ENCODE assay signal across 32 cellular contexts in genomic region chr9:123411636-123412035, GRCh38. TPM values are rescaled to one million over a fixed set of nuclear protein-coding genes. Genes with fewer than 3 reads are reported as not detected.
"Had no signal": no experiment of that assay in that cellular context is flagged by ENCODE, and none has a peak within 500 bp of the region (broad histone marks: within the 10 kb centered on the region; RNA-seq: fewer than 3 reads in every experiment).

No MANE protein-coding gene starts in this region.

- H3K4me3 ChIP-seq: ascending aorta, breast epithelium, cardiac muscle cell, coronary artery, dorsolateral prefrontal cortex, esophagus muscularis mucosa, gastrocnemius medialis had no signal

- H3K27me3 Mint-ChIP-seq: activated CD4-positive, alpha-beta memory T cell treated with anti-CD3 and anti-CD28 coated beads for 36 hours; activated CD4-positive, alpha-beta T cell treated with anti-CD3 and anti-CD28 coated beads for 36 hours; activated CD4-positive, alpha-beta T cell treated with anti-CD3 and anti-CD28 coated beads, Interleukin-2, amount 10 ng/mL, durations not matched to agents 24 days and 14 days; activated CD8-positive, alpha-beta memory T cell treated with anti-CD3 and anti-CD28 coated beads, Interleukin-2, amount 10 ng/mL, durations not matched to agents 7 days and 5 days; activated naive CD4-positive, alpha-beta T cell treated with anti-CD3 and anti-CD28 coated beads, Interleukin-2, amount 50 U/mL, for 24 hours; activated naive CD8-positive, alpha-beta T cell treated with anti-CD3 and anti-CD28 coated beads for 36 hours; central memory CD8-positive, alpha-beta T cell; dendritic cell treated with granulocyte-macrophage colony-stimulating factor and Interleukin-4, amounts not matched to agents 40 ng/mL and 50 ng/mL, for 4 days; effector memory CD8-positive, alpha-beta T cell had no signal

- ATAC-seq: activated CD4-positive, alpha-beta T cell treated with anti-CD3 and anti-CD28 coated beads for 36 hours; activated CD8-positive, alpha-beta memory T cell treated with anti-CD3 and anti-CD28 coated beads, Interleukin-2, amount 10 ng/mL, durations not matched to agents 7 days and 5 days; activated CD8-positive, alpha-beta T cell treated with anti-CD3 and anti-CD28 coated beads, Interleukin-2, amount 10 ng/mL, durations not matched to agents 7 days and 5 days; effector memory CD8-positive, alpha-beta T cell; foreskin keratinocyte; gastrocnemius medialis had no signal

- H3K36me3 ChIP-seq: ascending aorta, breast epithelium, cardiac muscle cell, gastrocnemius medialis had no signal

- H3K4me3 Mint-ChIP-seq: activated CD4-positive, alpha-beta memory T cell treated with anti-CD3 and anti-CD28 coated beads for 36 hours; activated CD4-positive, alpha-beta T cell treated with anti-CD3 and anti-CD28 coated beads for 36 hours; activated CD4-positive, alpha-beta T cell treated with anti-CD3 and anti-CD28 coated beads, Interleukin-2, amount 10 ng/mL, durations not matched to agents 24 days and 14 days; activated CD8-positive, alpha-beta memory T cell treated with anti-CD3 and anti-CD28 coated beads, Interleukin-2, amount 10 ng/mL, durations not matched to agents 7 days and 5 days; activated CD8-positive, alpha-beta T cell treated with anti-CD3 and anti-CD28 coated beads, Interleukin-2, amount 10 ng/mL, durations not matched to agents 7 days and 5 days; activated naive CD4-positive, alpha-beta T cell treated with anti-CD3 and anti-CD28 coated beads for 36 hours; activated naive CD4-positive, alpha-beta T cell treated with anti-CD3 and anti-CD28 coated beads, Interleukin-2, amount 50 U/mL, for 24 hours; activated naive CD8-positive, alpha-beta T cell treated with anti-CD3 and anti-CD28 coated beads for 36 hours; activated T-helper 1 cell treated with anti-CD3 and anti-CD28 coated beads, Interleukin-12 subunit alpha, Interleukin-12 subunit beta, Interleukin-2, Interleukin-4 antibody, amounts not matched to agents 30 ng/mL and 10 ng/mL and 1 ng/mL, durations not matched to agents 14 hours and 24 hours and 36 hours; brain; central memory CD8-positive, alpha-beta T cell; dendritic cell treated with granulocyte-macrophage colony-stimulating factor and Interleukin-4, amounts not matched to agents 40 ng/mL and 50 ng/mL, for 4 days; effector memory CD8-positive, alpha-beta T cell had no signal

- H3K27ac ChIP-seq: ascending aorta, breast epithelium, cardiac muscle cell, coronary artery, dorsolateral prefrontal cortex, esophagus muscularis mucosa, foreskin keratinocyte, gastrocnemius medialis had no signal

- DNase-seq: activated CD4-positive, alpha-beta memory T cell treated with anti-CD3 and anti-CD28 coated beads for 36 hours; activated CD4-positive, alpha-beta T cell treated with anti-CD3 and anti-CD28 coated beads for 36 hours; activated CD4-positive, alpha-beta T cell treated with anti-CD3 and anti-CD28 coated beads, Interleukin-2, amount 10 ng/mL, durations not matched to agents 24 days and 14 days; activated CD4-positive, CD25-positive, alpha-beta regulatory T cell; activated CD4-positive, CD25-positive, alpha-beta regulatory T cell treated with anti-CD3 and anti-CD28 coated beads, Interleukin-2, amount 50 U/mL, for 72 hours; activated CD8-positive, alpha-beta memory T cell treated with anti-CD3 and anti-CD28 coated beads, Interleukin-2, amount 10 ng/mL, durations not matched to agents 7 days and 5 days; activated CD8-positive, alpha-beta memory T cell treated with anti-CD3 and anti-CD28 coated beads, Interleukin-2, amount 50 U/mL, for 4 hours; activated CD8-positive, alpha-beta T cell treated with anti-CD3 and anti-CD28 coated beads, Interleukin-2, amount 10 ng/mL, durations not matched to agents 7 days and 5 days; activated effector memory CD4-positive, alpha-beta T cell treated with anti-CD3 and anti-CD28 coated beads, Interleukin-2, amount 50 U/mL, for 16 hours; activated naive CD4-positive, alpha-beta T cell treated with anti-CD3 and anti-CD28 coated beads for 36 hours; activated naive CD8-positive, alpha-beta T cell treated with anti-CD3 and anti-CD28 coated beads for 36 hours; activated T-cell treated with anti-CD3 and anti-CD28 coated beads, Interleukin-2, amount 50 U/mL, for 1 hour; activated T-cell treated with anti-CD3 and anti-CD28 coated beads, Interleukin-2, amount 50 U/mL, for 48 hours; effector CD4-positive, alpha-beta T cell; effector memory CD8-positive, alpha-beta T cell; foreskin keratinocyte; gastrocnemius medialis; T-helper 2 cell had no signal

- H3K9me3 ChIP-seq: ascending aorta, breast epithelium, esophagus muscularis mucosa, gastrocnemius medialis had no signal

- H3K4me1 ChIP-seq: ascending aorta, breast epithelium, foreskin keratinocyte, gastrocnemius medialis had no signal

- H3K27me3 ChIP-seq: ascending aorta, breast epithelium, cardiac muscle cell, dorsolateral prefrontal cortex, esophagus muscularis mucosa, foreskin keratinocyte, gastrocnemius medialis had no signal

- H3K9me3 Mint-ChIP-seq: activated CD4-positive, alpha-beta memory T cell treated with anti-CD3 and anti-CD28 coated beads for 36 hours; activated CD4-positive, alpha-beta T cell treated with anti-CD3 and anti-CD28 coated beads, Interleukin-2, amount 10 ng/mL, durations not matched to agents 24 days and 14 days; activated naive CD4-positive, alpha-beta T cell treated with anti-CD3 and anti-CD28 coated beads for 36 hours; activated naive CD4-positive, alpha-beta T cell treated with anti-CD3 and anti-CD28 coated beads, Interleukin-2, amount 50 U/mL, for 24 hours; activated naive CD8-positive, alpha-beta T cell treated with anti-CD3 and anti-CD28 coated beads for 36 hours; activated T-helper 1 cell treated with anti-CD3 and anti-CD28 coated beads, Interleukin-12 subunit alpha, Interleukin-12 subunit beta, Interleukin-2, Interleukin-4 antibody, amounts not matched to agents 30 ng/mL and 10 ng/mL and 1 ng/mL, durations not matched to agents 14 hours and 24 hours and 36 hours; activated T-helper 2 cell treated with anti-CD3 and anti-CD28 coated beads, Interferon-gamma antibody, Interleukin-2, Interleukin-4, amounts not matched to agents 10 μg/mL and 5 μg/mL and 100 μg/mL, durations not matched to agents 14 hours and 24 hours and 36 hours; brain; central memory CD8-positive, alpha-beta T cell; dendritic cell treated with granulocyte-macrophage colony-stimulating factor and Interleukin-4, amounts not matched to agents 40 ng/mL and 50 ng/mL, for 4 days; effector memory CD8-positive, alpha-beta T cell had no signal

- H3K4me1 Mint-ChIP-seq: activated CD4-positive, alpha-beta T cell treated with anti-CD3 and anti-CD28 coated beads for 36 hours; activated CD4-positive, alpha-beta T cell treated with anti-CD3 and anti-CD28 coated beads, Interleukin-2, amount 10 ng/mL, durations not matched to agents 24 days and 14 days; activated CD8-positive, alpha-beta memory T cell treated with anti-CD3 and anti-CD28 coated beads, Interleukin-2, amount 10 ng/mL, durations not matched to agents 7 days and 5 days; activated naive CD8-positive, alpha-beta T cell treated with anti-CD3 and anti-CD28 coated beads for 36 hours had no signal

- H3K27ac Mint-ChIP-seq: activated CD4-positive, alpha-beta memory T cell treated with anti-CD3 and anti-CD28 coated beads for 36 hours; activated CD4-positive, alpha-beta T cell treated with anti-CD3 and anti-CD28 coated beads for 36 hours; activated CD4-positive, alpha-beta T cell treated with anti-CD3 and anti-CD28 coated beads, Interleukin-2, amount 10 ng/mL, durations not matched to agents 24 days and 14 days; activated CD8-positive, alpha-beta memory T cell treated with anti-CD3 and anti-CD28 coated beads, Interleukin-2, amount 10 ng/mL, durations not matched to agents 7 days and 5 days; activated CD8-positive, alpha-beta T cell treated with anti-CD3 and anti-CD28 coated beads, Interleukin-2, amount 10 ng/mL, durations not matched to agents 7 days and 5 days; activated naive CD4-positive, alpha-beta T cell treated with anti-CD3 and anti-CD28 coated beads for 36 hours; activated naive CD4-positive, alpha-beta T cell treated with anti-CD3 and anti-CD28 coated beads, Interleukin-2, amount 50 U/mL, for 24 hours; activated naive CD8-positive, alpha-beta T cell treated with anti-CD3 and anti-CD28 coated beads for 36 hours; activated T-helper 1 cell treated with anti-CD3 and anti-CD28 coated beads, Interleukin-12 subunit alpha, Interleukin-12 subunit beta, Interleukin-2, Interleukin-4 antibody, amounts not matched to agents 30 ng/mL and 10 ng/mL and 1 ng/mL, durations not matched to agents 14 hours and 24 hours and 36 hours; activated T-helper 2 cell treated with anti-CD3 and anti-CD28 coated beads, Interferon-gamma antibody, Interleukin-2, Interleukin-4, amounts not matched to agents 10 μg/mL and 5 μg/mL and 100 μg/mL, durations not matched to agents 14 hours and 24 hours and 36 hours; brain; dendritic cell treated with granulocyte-macrophage colony-stimulating factor and Interleukin-4, amounts not matched to agents 40 ng/mL and 50 ng/mL, for 4 days had no signal

- H3K36me3 Mint-ChIP-seq: activated CD4-positive, alpha-beta memory T cell treated with anti-CD3 and anti-CD28 coated beads for 36 hours; activated CD8-positive, alpha-beta memory T cell treated with anti-CD3 and anti-CD28 coated beads, Interleukin-2, amount 10 ng/mL, durations not matched to agents 7 days and 5 days; activated naive CD8-positive, alpha-beta T cell treated with anti-CD3 and anti-CD28 coated beads for 36 hours had no signal

RNA-seq across cellular contexts. Expression of gene CRB2, which starts 55.6 kb away (rescaled TPM):
- total RNA-seq: activated CD4-positive, alpha-beta memory T cell treated with anti-CD3 and anti-CD28 coated beads for 36 hours; activated CD4-positive, alpha-beta T cell treated with anti-CD3 and anti-CD28 coated beads for 36 hours; activated CD4-positive, alpha-beta T cell treated with anti-CD3 and anti-CD28 coated beads, Interleukin-2, amount 10 ng/mL, durations not matched to agents 24 days and 14 days; activated CD8-positive, alpha-beta memory T cell treated with anti-CD3 and anti-CD28 coated beads for 36 hours; activated CD8-positive, alpha-beta memory T cell treated with anti-CD3 and anti-CD28 coated beads, Interleukin-2, amount 10 ng/mL, durations not matched to agents 7 days and 5 days; activated CD8-positive, alpha-beta T cell treated with anti-CD3 and anti-CD28 coated beads, Interleukin-2, amount 10 ng/mL, durations not matched to agents 7 days and 5 days; activated naive CD4-positive, alpha-beta T cell treated with anti-CD3 and anti-CD28 coated beads for 36 hours; activated T-helper 1 cell treated with anti-CD3 and anti-CD28 coated beads, Interleukin-12 subunit alpha, Interleukin-12 subunit beta, Interleukin-2, Interleukin-4 antibody, amounts not matched to agents 30 ng/mL and 10 ng/mL and 1 ng/mL, durations not matched to agents 14 hours and 24 hours and 36 hours; activated T-helper 2 cell treated with anti-CD3 and anti-CD28 coated beads, Interferon-gamma antibody, Interleukin-2, Interleukin-4, amounts not matched to agents 10 μg/mL and 5 μg/mL and 100 μg/mL, durations not matched to agents 14 hours and 24 hours and 36 hours; ascending aorta; foreskin keratinocyte; gastrocnemius medialis; T-helper 1 cell treated with Interleukin-12 subunit alpha and Interleukin-12 subunit beta and Interleukin-4 antibody, amounts not matched to agents 30 ng/mL and 1 ng/mL, for 36 hours had no signal
- polyA plus RNA-seq: foreskin keratinocyte had no signal
